In the genomic region with DNA sequence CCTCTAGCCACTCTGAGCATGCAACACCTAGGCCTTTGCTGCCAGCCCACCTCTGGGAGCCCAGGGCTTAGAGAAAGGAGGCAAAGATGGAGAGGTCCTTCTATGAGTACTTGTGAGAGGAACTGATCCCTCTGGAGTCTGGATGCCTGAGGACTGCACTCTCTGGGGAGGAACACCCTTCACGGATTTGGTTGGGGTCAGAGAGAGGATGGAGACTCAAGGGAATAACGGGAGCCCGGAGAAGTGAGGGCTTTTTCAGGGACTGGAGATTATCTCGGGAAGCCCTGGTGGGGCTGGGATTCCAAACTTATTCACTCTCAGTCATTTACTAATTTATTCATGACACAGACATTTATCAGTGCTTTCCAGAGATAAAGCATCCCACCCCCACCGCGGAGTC, we compare ENCODE assay signal across 8 cellular contexts. TPM values are rescaled to one million over a fixed set of nuclear protein-coding genes. Genes with fewer than 3 reads are reported as not detected.
DNase-seq lines count a peak whose midpoint lies in the region; ATAC-seq, FAIRE-seq and TF ChIP-seq lines count a peak whose summit lies in the region.

No MANE protein-coding gene starts in this region.

- no peak for FAIRE-seq in urothelium cell line (lab: Jason Lieb, UNC)

- peaks cover 14% of the 10 kb centered on the region for H3K4me1 ChIP-seq in lower lobe of right lung
- H3K4me1 ChIP-seq in thyroid gland: peaks cover 11 to 23% of the 10 kb centered on the region in 2 donors

- peaks cover 7% of the 10 kb centered on the region for H3K27me3 Mint-ChIP-seq in activated T-cell treated with anti-CD3 and anti-CD28 coated beads, Interleukin-2, amount 50 U/mL, for 24 hours

- WGBS in thyroid gland, 2 donors: 48 to 60% methylated on average over 6 of the region's 6 CpGs

- no peaks in the 10 kb centered on the region for H3K9me3 Mint-ChIP-seq in activated T-cell treated with anti-CD3 and anti-CD28 coated beads, Interleukin-2, amount 50 U/mL, for 24 hours

- H3K4me3 Mint-ChIP-seq in activated T-cell treated with anti-CD3 and anti-CD28 coated beads, Interleukin-2, amount 50 U/mL, for 24 hours: peak overlapping the region; percentile 88

- H3K4me1 Mint-ChIP-seq in activated T-cell treated with anti-CD3 and anti-CD28 coated beads, Interleukin-2, amount 50 U/mL, for 24 hours (ENCODE audit: low read depth): peaks cover 22% of the 10 kb centered on the region

- no peaks in the 10 kb centered on the region for H3K9me3 ChIP-seq in lower lobe of right lung
- no peaks in the 10 kb centered on the region for H3K9me3 ChIP-seq in thyroid gland

- H3K27me3 ChIP-seq in lower lobe of right lung (ENCODE audit: low read depth) (no peaks in the 10 kb centered on the region), thyroid gland (no peaks in the 10 kb centered on the region)

- in situ Hi-C loops in astrocyte of the cerebellum (cut with HindIII; ENCODE audit: low sequenced_read_pairs): no loop called here

- H3K4me3 ChIP-seq in astrocyte of the cerebellum (ENCODE audit: low read depth, low read length): peak overlapping the region; percentile 91
- peak overlapping the region; percentile 98 for H3K4me3 ChIP-seq in lower lobe of right lung
- no peak overlapping the region for H3K4me3 ChIP-seq in thyroid gland (replicated peaks in 1 of 3)

- intact Hi-C loops in lower lobe of right lung (cut with DNase I): no loop called here
- intact Hi-C loops in thyroid gland (cut with DNase I): no loop called here

- no peak for DNase-seq in activated T-cell treated with anti-CD3 and anti-CD28 coated beads, Interleukin-2, amount 50 U/mL, for 24 hours
- no peak for DNase-seq in activated T-cell treated with anti-CD3 and anti-CD28 coated beads, Interleukin-2, amount 50 U/mL, for 48 hours
- DNase-seq in astrocyte of the cerebellum (ENCODE audit: low read depth) (no peak), lower lobe of right lung (no peak), thyroid gland (no peak), NCI-H2029 (lab: John Stamatoyannopoulos, UW) (no peak), urothelium cell line (ENCODE audit: low spot score) (no peak), SKM-1 treated with dmso at 0.1 percent for 144 hours (lab: John Stamatoyannopoulos, UW; ENCODE audit: unreplicated experiment) (no peak)

- no peak for TF ChIP-seq POLR2A in thyroid gland (IDR thresholded peaks at IDR 0.05)

- H3K27ac ChIP-seq in lower lobe of right lung (peak overlapping the region; percentile 85), thyroid gland (peak overlapping the region in 2 of 3 donors; percentile 50 to 61)

- no peak for ATAC-seq in lower lobe of right lung

- H3K27ac Mint-ChIP-seq in activated T-cell treated with anti-CD3 and anti-CD28 coated beads, Interleukin-2, amount 50 U/mL, for 24 hours: peak overlapping the region; percentile 52

- H3K36me3 Mint-ChIP-seq in activated T-cell treated with anti-CD3 and anti-CD28 coated beads, Interleukin-2, amount 50 U/mL, for 24 hours (ENCODE audit: low read depth): peaks cover 31% of the 10 kb centered on the region

- H3K36me3 ChIP-seq in lower lobe of right lung (no peaks in the 10 kb centered on the region), thyroid gland (no peaks in the 10 kb centered on the region)

- TF ChIP-seq CTCF in astrocyte of the cerebellum (IDR thresholded peaks at IDR 0.05; ENCODE audit: low read depth, low read length, missing control alignments): no peak
- no peak for TF ChIP-seq CTCF in lower lobe of right lung (IDR thresholded peaks at IDR 0.05)
- TF ChIP-seq CTCF in thyroid gland (IDR thresholded peaks at IDR 0.05): no peak

RNA-seq across cellular contexts. Expression of a gene that starts 0.4 kb away (rescaled TPM):
- total RNA-seq in lower lobe of right lung (not detected), thyroid gland (not detected)

RNA-seq across cellular contexts. Expression of a gene that starts 0.5 kb away (rescaled TPM):
- total RNA-seq in lower lobe of right lung (18.0 TPM), thyroid gland (10 to 100 TPM; 18.3 to 65.8 (median 27.3) TPM)

RNA-seq across cellular contexts. Expression of a gene that starts 2.4 kb away (rescaled TPM):
- total RNA-seq in lower lobe of right lung: not detected
- under 1 TPM in 1 of 4 donors, not detected in 3; 0.33 TPM for total RNA-seq in thyroid gland

RNA-seq across cellular contexts. Expression of a gene that starts 8.1 kb away (rescaled TPM):
- 25.0 TPM for total RNA-seq in lower lobe of right lung
- 10 to 100 TPM; 20.0 to 81.2 (median 31.6) TPM for total RNA-seq in thyroid gland

RNA-seq across cellular contexts. Expression of a gene that starts 10.3 kb away (rescaled TPM):
- 3.8 TPM for total RNA-seq in lower lobe of right lung
- total RNA-seq in thyroid gland: 10 to 100 TPM in 1 of 4 donors, 1 to 10 TPM in 3; 3.5 to 15.6 (median 6.8) TPM

Comparison
In these comparisons a context has a peak if more than half of its experiments do, and no peak if none do; other contexts are left out.
1. H3K4me3 ChIP-seq: peak in astrocyte of the cerebellum (single experiment) and lower lobe of right lung (single experiment); none in thyroid gland (0 of 3).